Comparison of ENCODE assay signal across 8 cellular contexts in the genomic region with DNA sequence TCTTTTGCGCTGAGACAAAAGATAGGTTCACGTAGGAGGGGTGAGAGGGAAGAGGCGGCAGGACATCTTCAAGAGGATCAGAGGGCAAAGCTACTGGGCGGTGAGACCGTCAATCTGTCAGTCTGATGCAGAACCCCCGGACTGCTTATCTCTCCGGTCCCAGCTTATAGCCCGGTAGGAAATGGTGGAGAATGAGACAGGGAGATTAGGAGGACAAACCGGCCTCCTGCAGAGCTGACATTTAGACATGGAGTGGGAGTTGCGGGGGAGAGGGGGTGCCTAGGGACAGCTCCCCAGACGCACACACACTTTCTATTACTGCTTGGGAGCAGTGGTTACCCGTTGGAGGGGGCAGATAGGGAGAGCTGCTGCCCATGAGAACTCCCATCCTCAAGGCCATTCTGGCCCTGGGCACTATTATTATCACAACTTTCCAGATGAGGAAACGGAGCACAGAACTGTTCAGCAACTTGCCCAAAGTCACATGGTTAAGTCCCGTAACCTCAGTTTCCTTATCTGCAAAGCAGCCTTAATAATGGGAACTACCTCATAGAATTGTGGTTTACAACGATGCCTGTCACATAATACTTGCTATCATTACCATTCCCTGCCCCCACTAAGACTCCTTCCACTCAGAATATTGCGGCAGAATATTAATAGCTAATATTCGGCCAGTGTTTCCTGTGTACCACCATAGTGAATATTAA. TPM values are rescaled to one million over a fixed set of nuclear protein-coding genes. Genes with fewer than 3 reads are reported as not detected.
DNase-seq lines count a peak whose midpoint lies in the region; ATAC-seq and TF ChIP-seq lines count a peak whose summit lies in the region.

No MANE protein-coding gene starts in this region.

- H3K27ac Mint-ChIP-seq in MCF 10A (ENCODE audit: low read depth, unreplicated experiment) = peak overlapping the region; percentile 100
- H3K27ac Mint-ChIP-seq in mesothelial cell of epicardium = peak overlapping the region; percentile 99

- DNase-seq in AG04449 (ENCODE audit: low read depth, low spot score) = no peak
- DNase-seq in KBM-7 = peak; percentile 75
- DNase-seq in MCF 10A (ENCODE audit: unreplicated experiment) = no peak
- DNase-seq in mesothelial cell of epicardium (ENCODE audit: low spot score in 2 of 2, unreplicated experiment in 2 of 2) = no peak
- no peak for DNase-seq in GOT3 (lab: John Stamatoyannopoulos, UW)
- DNase-seq in EL = no peak
- no peak for DNase-seq in stimulated activated CD4-positive, alpha-beta T cell treated with anti-CD3 and anti-CD28 coated beads, Interleukin-12 subunit alpha, Interleukin-12 subunit beta, amount 100 ng/mL, for 4 hours

- in situ Hi-C loops in KBM-7 (cut with MboI; ENCODE audit: low pct_unique_long_range_greater_than_20kb, low sequenced_read_pairs) = no loop called here

- H3K4me3 ChIP-seq in AG04449 (ENCODE audit: low read depth, low read length) = peak overlapping the region; percentile 73

- H3K9me3 Mint-ChIP-seq in MCF 10A (ENCODE audit: unreplicated experiment) = no peaks in the 10 kb centered on the region
- H3K9me3 Mint-ChIP-seq in mesothelial cell of epicardium = peaks cover 28% of the 10 kb centered on the region

- CTCF ChIA-PET in AG04449 (lab: Yijun Ruan, JAX) (no interaction called here), MCF 10A (lab: Yijun Ruan, JAX) (interaction anchor here (0.6 kb wide), 1 partner anchor 133 kb away, joined by 4 read pairs; no protein-coding TSS in a partner anchor)

- H3K36me3 Mint-ChIP-seq in MCF 10A (ENCODE audit: insufficient read depth, unreplicated experiment) (peaks cover 7% of the 10 kb centered on the region), mesothelial cell of epicardium (peaks cover 9% of the 10 kb centered on the region)

- H3K4me1 Mint-ChIP-seq in MCF 10A (ENCODE audit: insufficient read depth, unreplicated experiment) (peaks cover 5% of the 10 kb centered on the region), mesothelial cell of epicardium (peaks cover 10% of the 10 kb centered on the region)

- ATAC-seq in GM21360 (IDR thresholded peaks at IDR 0.05; ENCODE audit: unreplicated experiment) = no peak

- H3K4me3 Mint-ChIP-seq in MCF 10A (ENCODE audit: unreplicated experiment) (peak overlapping the region; percentile 92), mesothelial cell of epicardium (peak overlapping the region; percentile 93)

- TF ChIP-seq CTCF in AG04449 (IDR thresholded peaks at IDR 0.05; ENCODE audit: insufficient read depth, low read length, missing control alignments) = no peak
- TF ChIP-seq CTCF in MCF 10A (IDR thresholded peaks at IDR 0.05; ENCODE audit: unreplicated experiment) = no peak
- no peak for TF ChIP-seq CTCF in mesothelial cell of epicardium (IDR thresholded peaks at IDR 0.05; ENCODE audit: unreplicated experiment)

- POLR2A ChIA-PET in AG04449 (lab: Yijun Ruan, JAX) = no interaction called here
- POLR2A ChIA-PET in MCF 10A (lab: Yijun Ruan, JAX) = interaction anchor here (0.5 to 2.2 kb wide), 11 partner anchors 23 to 383 kb away, joined by 3 to 10 read pairs (median 4); partner anchors contain the start of genes GRIPAP1, PIM2, PQBP1 and SUV39H1

- intact Hi-C loops in MCF 10A (cut with micrococcal nuclease) = loop anchor here (5.0 kb wide), 1 partner anchor 117 kb away; the partner anchor contains the start of gene PIM2

- TSS peak; percentile 90 for BruUV-seq in MCF 10A (replicated peaks; lab: Mats Ljungman, UMichigan)

- H3K27me3 Mint-ChIP-seq in MCF 10A (ENCODE audit: insufficient read depth, unreplicated experiment) (no peaks in the 10 kb centered on the region), mesothelial cell of epicardium (ENCODE audit: low read depth) (no peaks in the 10 kb centered on the region)

RNA-seq across cellular contexts. Expression of gene HDAC6, which starts 1.1 kb away (rescaled TPM):
- total RNA-seq in MCF 10A (2022) = 45.1 and 53.2 TPM in 2 replicates
- 196 to 205 TPM (median 200 TPM) in 3 replicates for total RNA-seq in mesothelial cell of epicardium

RNA-seq across cellular contexts. Expression of gene GATA1, which starts 14.3 kb away (rescaled TPM):
- total RNA-seq in MCF 10A (2022) = not detected in 2 replicates
- total RNA-seq in mesothelial cell of epicardium = not detected in 3 replicates

RNA-seq across cellular contexts. Expression of gene ERAS, which starts 25.6 kb away (rescaled TPM):
- total RNA-seq in MCF 10A (2022) = 0.25 TPM in 1 of 2 replicates, not detected in the other
- 0.33 to 0.63 TPM (median 0.54 TPM) in 3 replicates for total RNA-seq in mesothelial cell of epicardium

RNA-seq across cellular contexts. Expression of gene PCSK1N, which starts 34.7 kb away (rescaled TPM):
- total RNA-seq in MCF 10A (2022) (5.0 and 6.3 TPM in 2 replicates), mesothelial cell of epicardium (41.6 to 46.9 TPM (median 42.8 TPM) in 3 replicates)

RNA-seq across cellular contexts. Expression of gene GLOD5, which starts 39.2 kb away (rescaled TPM):
- total RNA-seq in MCF 10A (2022) (not detected in 2 replicates), mesothelial cell of epicardium (not detected in 3 replicates)
